In the genomic region with DNA sequence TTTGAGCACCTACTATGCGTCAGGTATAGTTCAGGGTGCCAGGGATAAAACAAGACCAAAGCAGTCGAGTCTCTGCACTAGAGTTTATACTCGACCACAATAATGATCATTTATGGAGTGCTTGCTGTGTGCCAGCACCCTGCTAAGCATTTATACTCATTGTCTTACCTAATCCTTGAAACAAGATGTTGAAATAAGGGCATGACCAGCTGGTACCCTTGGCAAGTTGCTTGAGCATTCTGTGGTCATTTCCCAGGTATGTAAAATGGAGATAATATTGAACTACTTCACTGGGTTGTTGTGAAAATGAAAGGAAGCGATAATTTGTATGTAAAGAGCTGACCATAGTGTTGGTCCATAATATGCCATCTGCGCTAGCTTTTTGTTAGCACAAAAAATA, we compare ENCODE assay signal across 16 cellular contexts.
DNase-seq lines count a peak whose midpoint lies in the region; ATAC-seq and TF ChIP-seq lines count a peak whose summit lies in the region.
"Had no signal": no experiment of that assay in that cellular context is flagged by ENCODE, and none has a peak within 500 bp of the region (broad histone marks: within the 10 kb centered on the region; RNA-seq: fewer than 3 reads in every experiment).

No MANE protein-coding gene starts in this region.

- DNase-seq in GM23248: peak; percentile 17
- DNase-seq in NCI-H226: peak; percentile 44
- DNase-seq in cardiac fibroblast (ENCODE audit: low read depth in 2 of 2): peak; percentile 8 to 9
- DNase-seq in mesendoderm: no peak
- no peak for DNase-seq in left lobe of liver (ENCODE audit: low spot score)
- DNase-seq in endodermal cell: no peak
- no peak for DNase-seq in activated naive CD4-positive, alpha-beta T cell treated with anti-CD3 and anti-CD28 coated beads, Interleukin-2, amount 50 U/mL, for 16 hours
- DNase-seq: ACHN; C1 segment of cervical spinal cord; CD4-positive, alpha-beta T cell; DMS79; HCEC 1CT; IMR-90 had no signal

- H3F3A ChIP-seq in GM23248 (ENCODE audit: insufficient read depth): peaks cover 9% of the 10 kb centered on the region

- no peaks in the 10 kb centered on the region for H4K20me1 ChIP-seq in GM23248 (ENCODE audit: insufficient read depth)

- H3K4me2 ChIP-seq in GM23248 (ENCODE audit: unreplicated experiment) (no peak overlapping the region), mesendoderm (ENCODE audit: low read length) (no peak overlapping the region)

- no peaks in the 10 kb centered on the region for H3K36me3 Mint-ChIP-seq in endodermal cell (ENCODE audit: low read depth)

- H3K4me1 ChIP-seq in GM23248 (ENCODE audit: insufficient read depth) (peaks cover 8% of the 10 kb centered on the region; the same call in 1 of the 2 replicates), mesendoderm (ENCODE audit: control insufficient read depth, low read depth, low read length) (no peaks in the 10 kb centered on the region), endodermal cell (ENCODE audit: control insufficient read depth, insufficient read depth, low read length) (no peaks in the 10 kb centered on the region)

- no peak overlapping the region for H3K23ac ChIP-seq in mesendoderm (ENCODE audit: low read length)

- TF ChIP-seq CTCF in cardiac fibroblast (IDR thresholded peaks at IDR 0.05; ENCODE audit: low read depth, low read length) (no peak), endodermal cell (conservative IDR thresholded peaks at IDR 0.05) (no peak)

- ATAC-seq in HG03521 (IDR thresholded peaks at IDR 0.05; ENCODE audit: unreplicated experiment) (no peak), left lobe of liver (no peak)
- ATAC-seq: GM12878 had no signal

- H4K8ac ChIP-seq in mesendoderm (ENCODE audit: low read depth, low read length): no peak overlapping the region

- H2BK5ac ChIP-seq in mesendoderm (ENCODE audit: low read length): no peak overlapping the region

- H3K27me3 Mint-ChIP-seq in endodermal cell (ENCODE audit: insufficient read depth): no peaks in the 10 kb centered on the region
- H3K27me3 Mint-ChIP-seq: B cell; CD4-positive, alpha-beta T cell had no signal

- H3K79me2 ChIP-seq in GM23248 (ENCODE audit: insufficient read depth) (no peaks in the 10 kb centered on the region), mesendoderm (ENCODE audit: control insufficient read depth, insufficient read depth, low read length) (no peaks in the 10 kb centered on the region)

- in situ Hi-C loops in GM23248 (cut with MboI): no loop called here

- H3K27ac ChIP-seq in GM23248 (no peak overlapping the region), mesendoderm (ENCODE audit: low read depth, low read length) (no peak overlapping the region), endodermal cell (ENCODE audit: low read depth, low read length) (no peak overlapping the region)

- peak overlapping the region; percentile 57 for H2AK5ac ChIP-seq in mesendoderm (ENCODE audit: low read length)

- H3K4me1 Mint-ChIP-seq in endodermal cell: peaks cover 8% of the 10 kb centered on the region
- H3K4me1 Mint-ChIP-seq: B cell had no signal

- H3K9me3 ChIP-seq in GM23248 (ENCODE audit: low read depth): no peaks in the 10 kb centered on the region
- peaks cover 4% of the 10 kb centered on the region for H3K9me3 ChIP-seq in endodermal cell (ENCODE audit: control insufficient read depth, low read length)

- H3K4ac ChIP-seq in mesendoderm (ENCODE audit: low read depth, low read length): no peak overlapping the region

- H4K5ac ChIP-seq in mesendoderm (ENCODE audit: low read length): no peak overlapping the region

- peak overlapping the region; percentile 65 for H2BK120ac ChIP-seq in mesendoderm (ENCODE audit: low read depth, low read length)

- H3K27me3 ChIP-seq in GM23248 (replicated peaks; ENCODE audit: insufficient read depth): no peaks in the 10 kb centered on the region; the same call in 1 of the 2 replicates
- H3K27me3 ChIP-seq in mesendoderm (ENCODE audit: insufficient read depth, low read length, poor library complexity): no peaks in the 10 kb centered on the region
- no peaks in the 10 kb centered on the region for H3K27me3 ChIP-seq in endodermal cell (ENCODE audit: control insufficient read depth, insufficient read depth, low read length, poor library complexity, severe bottlenecking)

- H3K36me3 ChIP-seq in GM23248 (ENCODE audit: low read depth) (no peaks in the 10 kb centered on the region), mesendoderm (ENCODE audit: control insufficient read depth, insufficient read depth, low read length) (no peaks in the 10 kb centered on the region), endodermal cell (ENCODE audit: control insufficient read depth, insufficient read depth, low read length) (no peaks in the 10 kb centered on the region)

- H2BK15ac ChIP-seq in mesendoderm (replicated peaks; ENCODE audit: low read depth): no peak overlapping the region

- H3K4me3 ChIP-seq in GM23248: no peak overlapping the region
- H3K4me3 ChIP-seq in cardiac fibroblast (replicated peaks in 1 of 2; ENCODE audit: low read depth in 2 of 2, low read length in 2 of 2): no peak overlapping the region
- H3K4me3 ChIP-seq in mesendoderm (ENCODE audit: low read length): no peak overlapping the region
- H3K4me3 ChIP-seq in endodermal cell (ENCODE audit: low read length): no peak overlapping the region
- H3K4me3 ChIP-seq: GM12878 had no signal

- H3K9ac ChIP-seq in GM23248: no peak overlapping the region
- no peak overlapping the region for H3K9ac ChIP-seq in mesendoderm (ENCODE audit: low read length)
- no peak overlapping the region for H3K9ac ChIP-seq in endodermal cell (ENCODE audit: extremely low read depth, low read length, poor library complexity, severe bottlenecking)

- H3K27ac Mint-ChIP-seq in endodermal cell: no peak overlapping the region
- H3K27ac Mint-ChIP-seq: B cell; CD4-positive, alpha-beta T cell had no signal

- H3K56ac ChIP-seq in mesendoderm (ENCODE audit: low read length): no peak overlapping the region

- no peaks in the 10 kb centered on the region for H3K9me2 ChIP-seq in GM23248 (ENCODE audit: insufficient read depth)

- 74 to 75% methylated on average over 5 of the region's 5 CpGs for WGBS in GM23248 (ENCODE audit: low coverage in 1 of 2, low lambda C conversion rate in 2 of 2, missing lambda C conversion rate in 2 of 2), 2 experiments
- no CpG with 5 or more reads among the region's 5 CpGs for WGBS in mesendoderm (ENCODE audit: extremely low coverage, insufficient coverage, low lambda C conversion rate)
- 95 to 100% methylated on average over 5 of the region's 5 CpGs for whole genome bisulfite sequencing in endodermal cell (ENCODE audit: insufficient coverage in 1 of 2, insufficient read length in 1 of 2), 2 experiments

- H3K79me1 ChIP-seq in mesendoderm (ENCODE audit: low read length): no peaks in the 10 kb centered on the region

- no peak overlapping the region for H2AFZ ChIP-seq in GM23248

- H3K9me3 Mint-ChIP-seq in endodermal cell: no peaks in the 10 kb centered on the region
- H3K9me3 Mint-ChIP-seq: CD4-positive, alpha-beta T cell had no signal

- H3K18ac ChIP-seq in mesendoderm (ENCODE audit: low read length): no peak overlapping the region

- H3K4me3 Mint-ChIP-seq in endodermal cell: no peak overlapping the region
- H3K4me3 Mint-ChIP-seq: B cell; CD4-positive, alpha-beta T cell had no signal

Comparison
In these comparisons a context has a peak if more than half of its experiments do, and no peak if none do; other contexts are left out.
1. DNase-seq: peak in GM23248 (single experiment), NCI-H226 (single experiment) and cardiac fibroblast (2 of 2); none in mesendoderm (single experiment), left lobe of liver (single experiment), endodermal cell (single experiment) and activated naive CD4-positive, alpha-beta T cell treated with anti-CD3 and anti-CD28 coated beads, Interleukin-2, amount 50 U/mL, for 16 hours (single experiment).